In the genomic region with DNA sequence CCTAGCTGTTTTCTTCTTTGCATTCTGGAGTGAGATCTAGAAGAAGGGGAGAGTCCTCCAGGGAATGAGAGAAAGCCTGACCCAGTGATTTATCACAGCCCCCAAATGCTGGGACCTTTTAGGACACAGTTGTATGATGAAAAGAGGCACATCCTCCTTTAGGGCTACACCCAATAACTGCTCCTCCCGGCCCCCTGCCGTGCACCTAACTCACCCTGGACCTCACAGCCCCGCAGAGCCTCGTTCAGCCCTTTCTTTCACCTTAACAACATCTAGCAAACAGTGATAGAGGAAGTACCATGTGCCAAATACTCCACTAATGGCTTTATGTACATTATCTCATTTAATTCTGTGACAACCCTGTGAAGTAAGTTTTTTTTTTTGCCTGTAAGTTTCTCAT, we compare ENCODE assay signal across 35 cellular contexts.
A peak's percentile ranks its signal among the peaks of the same experiment; 100 is the strongest.
DNase-seq lines count a peak whose midpoint lies in the region; ATAC-seq, FAIRE-seq and TF ChIP-seq lines count a peak whose summit lies in the region.
"Had no signal": no experiment of that assay in that cellular context is flagged by ENCODE, and none has a peak within 500 bp of the region (broad histone marks: within the 10 kb centered on the region; RNA-seq: fewer than 3 reads in every experiment).

No MANE protein-coding gene starts in this region.

- intact Hi-C loops in upper lobe of right lung (cut with DNase I) (no loop called here), HepG2 (cut with micrococcal nuclease; ENCODE audit: unreplicated experiment) (no loop called here)

- H3K27me3 Mint-ChIP-seq in GM23338 (ENCODE audit: insufficient read depth, low read depth, poor library complexity) (peaks cover 4% of the 10 kb centered on the region), WTC11 (ENCODE audit: low read depth) (no peaks in the 10 kb centered on the region)
- H3K27me3 Mint-ChIP-seq: B cell; CD4-positive, alpha-beta memory T cell; CD4-positive, alpha-beta T cell; CD4-positive, CD25-positive, alpha-beta regulatory T cell had no signal

- H3K9ac ChIP-seq in HepG2 (ENCODE audit: insufficient read depth, low read depth, low read length), result no peak overlapping the region
- H3K9ac ChIP-seq: BLaER1; BLaER1 treated with 17β-estradiol and CSF1 and Interleukin-3, amounts not matched to agents 10 nM and 100 nM had no signal

- no peak overlapping the region for H3K27ac Mint-ChIP-seq in GM23338
- no peak overlapping the region for H3K27ac Mint-ChIP-seq in WTC11
- H3K27ac Mint-ChIP-seq: B cell; CD14-positive monocyte; CD4-positive, alpha-beta T cell; CD4-positive, CD25-positive, alpha-beta regulatory T cell; CD8-positive, alpha-beta memory T cell; CD8-positive, alpha-beta T cell had no signal

- H3K4me3 Mint-ChIP-seq in GM23338 (no peak overlapping the region), WTC11 (no peak overlapping the region)
- H3K4me3 Mint-ChIP-seq: B cell; CD14-positive monocyte; CD4-positive, alpha-beta memory T cell; CD4-positive, alpha-beta T cell; CD4-positive, CD25-positive, alpha-beta regulatory T cell; CD8-positive, alpha-beta memory T cell; CD8-positive, alpha-beta T cell had no signal

- H2AFZ ChIP-seq in GM23338 (no peak overlapping the region), HepG2 (ENCODE audit: low read length) (no peak overlapping the region)

- H3K9me3 ChIP-seq in upper lobe of right lung (no peaks in the 10 kb centered on the region), HepG2 (ENCODE audit: low read length) (no peaks in the 10 kb centered on the region)
- H3K9me3 ChIP-seq: A549; BE2C; BLaER1; BLaER1 treated with 17β-estradiol and CSF1 and Interleukin-3, amounts not matched to agents 10 nM and 100 nM; Caco-2 had no signal

- TF ChIP-seq EP300 in HepG2 (IDR thresholded peaks at IDR 0.05; ENCODE audit: low read depth in 2 of 2, low read length in 2 of 2) (no peak), HepG2 (CRISPR knock-in tag; IDR thresholded peaks at IDR 0.05; ENCODE audit: borderline replicate concordance) (no peak)

- H4K20me1 ChIP-seq in GM23338 (replicated peaks; ENCODE audit: insufficient read depth) (no peaks in the 10 kb centered on the region), HepG2 (ENCODE audit: insufficient read depth, low read length) (no peaks in the 10 kb centered on the region)
- H4K20me1 ChIP-seq: BLaER1; BLaER1 treated with 17β-estradiol and CSF1 and Interleukin-3, amounts not matched to agents 10 nM and 100 nM had no signal

- in situ Hi-C loops in GM13976 (cut with MboI; ENCODE audit: low sequenced_read_pairs, unreplicated experiment), result no loop called here
- in situ Hi-C loops in HepG2 (cut with HindIII; ENCODE audit: extremely low pct_ligation_motif_present, low pct_unique_long_range_greater_than_20kb), result no loop called here

- H3K4me1 Mint-ChIP-seq in GM23338, result peaks cover 9% of the 10 kb centered on the region; the same call in 2 of the 3 replicates
- peaks cover 7% of the 10 kb centered on the region for H3K4me1 Mint-ChIP-seq in WTC11
- H3K4me1 Mint-ChIP-seq: B cell; CD14-positive monocyte; CD4-positive, alpha-beta memory T cell; CD4-positive, CD25-positive, alpha-beta regulatory T cell; CD8-positive, alpha-beta memory T cell had no signal

- H3K27me3 ChIP-seq in GM23338 (ENCODE audit: insufficient read depth) (no peaks in the 10 kb centered on the region), upper lobe of right lung (no peaks in the 10 kb centered on the region), HepG2 (ENCODE audit: control insufficient read depth in 1 of 2, insufficient read depth in 2 of 2, low read length in 2 of 2) (no peaks in the 10 kb centered on the region)
- H3K27me3 ChIP-seq: BE2C; BLaER1; BLaER1 treated with 17β-estradiol and CSF1 and Interleukin-3, amounts not matched to agents 10 nM and 100 nM had no signal

- no peak overlapping the region for H3K27ac ChIP-seq in GM23338 (ENCODE audit: low read depth)
- H3K27ac ChIP-seq in upper lobe of right lung, result no peak overlapping the region
- no peak overlapping the region for H3K27ac ChIP-seq in HepG2 (ENCODE audit: extremely low read length, insufficient read depth, low read length)
- H3K27ac ChIP-seq: 22Rv1; A549; BLaER1; BLaER1 treated with 17β-estradiol and CSF1 and Interleukin-3, amounts not matched to agents 10 nM and 100 nM; C4-2B had no signal

- POLR2A ChIA-PET in WTC11 (lab: Charles Lee) (no interaction called here), HepG2 (lab: Yijun Ruan, JAX) (no interaction called here)

- no peaks in the 10 kb centered on the region for H3K9me2 ChIP-seq in GM23338 (ENCODE audit: insufficient read depth)

- no TSS peak for BruUV-seq in HepG2 (replicated peaks; lab: Mats Ljungman, UMichigan)

- no peaks in the 10 kb centered on the region for H3K36me3 ChIP-seq in GM23338 (ENCODE audit: insufficient read depth)
- no peaks in the 10 kb centered on the region for H3K36me3 ChIP-seq in upper lobe of right lung
- H3K36me3 ChIP-seq in HepG2 (replicated peaks in 1 of 2; ENCODE audit: control insufficient read depth in 1 of 2, insufficient read depth in 2 of 2, low read length in 2 of 2), result no peaks in the 10 kb centered on the region
- H3K36me3 ChIP-seq: BE2C; BLaER1; BLaER1 treated with 17β-estradiol and CSF1 and Interleukin-3, amounts not matched to agents 10 nM and 100 nM had no signal

- no peak for TF ChIP-seq CTCF in GM23338 (conservative IDR thresholded peaks at IDR 0.05; ENCODE audit: low read depth in 2 of 2)
- no peak for TF ChIP-seq CTCF in WTC11 (IDR thresholded peaks at IDR 0.05)
- TF ChIP-seq CTCF in upper lobe of right lung (IDR thresholded peaks at IDR 0.05), result no peak
- no peak for TF ChIP-seq CTCF in GM13976 (IDR thresholded peaks at IDR 0.05; ENCODE audit: borderline replicate concordance, control extremely low read depth, extremely low read depth, insufficient read depth, missing control alignments)
- no peak for TF ChIP-seq CTCF in HepG2 (CRISPR knock-in tag; IDR thresholded peaks at IDR 0.05)

- no peak for FAIRE-seq in HepG2 (lab: Jason Lieb, UNC)
- FAIRE-seq: A204.1, A549, D721Med had no signal

- no peaks in the 10 kb centered on the region for H3F3A ChIP-seq in GM23338 (replicated peaks; ENCODE audit: low read depth)

- TF ChIP-seq RAD21 in HepG2 (CRISPR knock-in tag; IDR thresholded peaks at IDR 0.05), result no peak

- H3K36me3 Mint-ChIP-seq in GM23338 (ENCODE audit: low read depth) (no peaks in the 10 kb centered on the region), WTC11 (no peaks in the 10 kb centered on the region)
- H3K36me3 Mint-ChIP-seq: CD14-positive monocyte; CD4-positive, alpha-beta memory T cell; CD4-positive, CD25-positive, alpha-beta regulatory T cell; CD8-positive, alpha-beta memory T cell; CD8-positive, alpha-beta T cell had no signal

- CTCF ChIA-PET in WTC11 (lab: Charles Lee) (no interaction called here), HepG2 (lab: Yijun Ruan, JAX; ENCODE audit: low intra/inter-chr PET ratio, low total read pairs) (no interaction called here)

- H3K9me3 Mint-ChIP-seq in GM23338, result no peaks in the 10 kb centered on the region
- no peaks in the 10 kb centered on the region for H3K9me3 Mint-ChIP-seq in WTC11
- H3K9me3 Mint-ChIP-seq: CD4-positive, alpha-beta T cell had no signal

- DNase-seq in GM23338 (ENCODE audit: low spot score) (peak; percentile 11), NCI-H69 (lab: John Stamatoyannopoulos, UW) (peak; percentile 17), WTC11 (ENCODE audit: low spot score) (no peak), upper lobe of right lung (no peak), GM13976 (ENCODE audit: low spot score) (no peak), HepG2 (ENCODE audit: low spot score) (no peak)
- DNase-seq: 8988T; ACHN; AML-193; BE2C; C1 segment of cervical spinal cord; Caco-2; Calu3; CD4-positive, alpha-beta memory T cell; CD4-positive, alpha-beta T cell; CD4-positive, CD25-positive, alpha-beta regulatory T cell; CD8-positive, alpha-beta memory T cell; CD8-positive, alpha-beta T cell; COR-L47; DMS 273 treated with DMSO at 0.1 percent for 48 hours; DMS153; DMS53; DMS79; DMS79 treated with DMSO at 0.1 percent for 48 hours; DND-41; EL had no signal

- TF ChIP-seq POLR2A in HepG2 (IDR thresholded peaks at IDR 0.05; ENCODE audit: insufficient read depth in 1 of 2, low read depth in 2 of 2, low read length in 2 of 2), result no peak

- H3K79me2 ChIP-seq in GM23338 (replicated peaks; ENCODE audit: insufficient read depth), result no peaks in the 10 kb centered on the region
- H3K79me2 ChIP-seq in HepG2 (ENCODE audit: insufficient read depth, low read length), result no peaks in the 10 kb centered on the region

- ATAC-seq in GM23338, result peak; percentile 59
- ATAC-seq in WTC11, result peak; percentile 28; the same call in 1 of the 2 replicates
- ATAC-seq in upper lobe of right lung, result no peak
- ATAC-seq in HepG2, result no peak
- ATAC-seq: A549; CD8-positive, alpha-beta T cell had no signal

- H3K4me1 ChIP-seq in GM23338 (ENCODE audit: insufficient read depth), result no peaks in the 10 kb centered on the region; the same call in 1 of the 2 replicates
- H3K4me1 ChIP-seq in upper lobe of right lung, result no peaks in the 10 kb centered on the region
- no peaks in the 10 kb centered on the region for H3K4me1 ChIP-seq in HepG2 (ENCODE audit: insufficient read depth, low read length)
- H3K4me1 ChIP-seq: A549; BE2C; BLaER1; BLaER1 treated with 17β-estradiol and CSF1 and Interleukin-3, amounts not matched to agents 10 nM and 100 nM; Caco-2 had no signal

- WGBS in HepG2 (ENCODE audit: low lambda C conversion rate), result 4% methylated on average over 4 of the region's 4 CpGs

- H3K4me3 ChIP-seq in GM23338 (no peak overlapping the region), upper lobe of right lung (no peak overlapping the region), HepG2 (replicated peaks in 1 of 3; ENCODE audit: insufficient read depth in 1 of 3, low read depth in 2 of 3, low read length in 3 of 3) (no peak overlapping the region)
- H3K4me3 ChIP-seq: A549; BLaER1; BLaER1 treated with 17β-estradiol and CSF1 and Interleukin-3, amounts not matched to agents 10 nM and 100 nM had no signal

- H3K4me2 ChIP-seq in GM23338, result no peak overlapping the region
- H3K4me2 ChIP-seq in HepG2 (ENCODE audit: low read depth, low read length), result no peak overlapping the region
- H3K4me2 ChIP-seq: A549; BLaER1; BLaER1 treated with 17β-estradiol and CSF1 and Interleukin-3, amounts not matched to agents 10 nM and 100 nM had no signal

TF ChIP-seq in HepG2, 621 proteins besides CTCF, POLR2A, EP300 and RAD21 (continues in another document):
- TF ChIP-seq ZNF530 (CRISPR knock-in tag; IDR thresholded peaks at IDR 0.05; ENCODE audit: low read depth), result no peak
- TF ChIP-seq ARNTL (CRISPR knock-in tag; IDR thresholded peaks at IDR 0.05), result no peak
- TF ChIP-seq MBD4 (IDR thresholded peaks at IDR 0.05; ENCODE audit: borderline replicate concordance, low read length), result no peak
- TF ChIP-seq GATAD2A (CRISPR knock-in tag; IDR thresholded peaks at IDR 0.05), result no peak
- no peak for TF ChIP-seq MLLT10 (CRISPR knock-in tag; IDR thresholded peaks at IDR 0.05)
- TF ChIP-seq ZNF331 (CRISPR knock-in tag; IDR thresholded peaks at IDR 0.05), result no peak

Comparison
In these comparisons a context has a peak if more than half of its experiments do, and no peak if none do; other contexts are left out.
1. ATAC-seq: peak in GM23338 (single experiment) and WTC11 (single experiment); none in upper lobe of right lung (single experiment) and HepG2 (single experiment).
2. DNase-seq: peak in GM23338 (single experiment) and NCI-H69 (single experiment); none in WTC11 (single experiment), upper lobe of right lung (single experiment), GM13976 (single experiment) and HepG2 (single experiment).